In genomic region chr15:33242165-33242564, GRCh38 we compare ENCODE assay signal across 11 cellular contexts. TPM values are rescaled to one million over a fixed set of nuclear protein-coding genes. Genes with fewer than 3 reads are reported as not detected.
DNase-seq lines count a peak whose midpoint lies in the region; FAIRE-seq and TF ChIP-seq lines count a peak whose summit lies in the region.
"Had no signal": no experiment of that assay in that cellular context is flagged by ENCODE, and none has a peak within 500 bp of the region (broad histone marks: within the 10 kb centered on the region; RNA-seq: fewer than 3 reads in every experiment).

No MANE protein-coding gene starts in this region.

- H3K9ac ChIP-seq in H1 (replicated peaks in 1 of 4; ENCODE audit: extremely low read depth in 1 of 4, low read depth in 3 of 4, low read length in 3 of 4): peak overlapping the region in 1 of 4 experiments; percentile 18; a peak in 2 of 7 replicates

- no peak overlapping the region for H2BK15ac ChIP-seq in H1 (ENCODE audit: low read length)

- H3K36me3 ChIP-seq in MG63 (no peaks in the 10 kb centered on the region), H1 (ENCODE audit: control insufficient read depth in 2 of 4, insufficient read depth in 4 of 4, low read length in 3 of 4) (no peaks in the 10 kb centered on the region)

- peak overlapping the region; percentile 25 for H3K27ac Mint-ChIP-seq in progenitor cell of endocrine pancreas

- H3K79me2 ChIP-seq in H1 (ENCODE audit: control insufficient read depth in 1 of 2, insufficient read depth in 2 of 2, low read length in 2 of 2): no peaks in the 10 kb centered on the region

- H3K4me3 ChIP-seq in MG63 (no peak overlapping the region), H1 (ENCODE audit: extremely low read depth in 1 of 4, insufficient read depth in 2 of 4, low read depth in 3 of 4, low read length in 4 of 4) (no peak overlapping the region)

- H3K4me3 Mint-ChIP-seq in progenitor cell of endocrine pancreas (ENCODE audit: low read depth): no peak overlapping the region
- H3K4me3 Mint-ChIP-seq: naive B cell had no signal

- peaks cover 0 to 8% (median 2%) of the 10 kb centered on the region in 4 experiments; a peak in 2 of 7 replicates for H3K4me1 ChIP-seq in H1 (replicated peaks in 1 of 4; ENCODE audit: control insufficient read depth in 3 of 4, insufficient read depth in 4 of 4, low read length in 3 of 4)

- WGBS in H1 (ENCODE audit: extremely low coverage in 1 of 2, insufficient coverage in 1 of 2, insufficient read length in 1 of 2, insufficient replicate concordance in 2 of 2, low coverage in 1 of 2, low lambda C conversion rate in 2 of 2, missing lambda C conversion rate in 1 of 2), 2 experiments: 64% methylated on average over 1 of the region's 1 CpG; no CpG with 5 or more reads in 1 of the 2 experiments

- H3K56ac ChIP-seq in H1 (replicated peaks; ENCODE audit: insufficient read length, low read depth, low read length): no peak overlapping the region

- no peak for TF ChIP-seq RAD21 in H1 (IDR thresholded peaks at IDR 0.05 in 1 of 2, conservative IDR thresholded peaks at IDR 0.05 in 1 of 2; ENCODE audit: low read depth in 2 of 2, low read length in 2 of 2)

- CTCF ChIA-PET in H1 (lab: Charles Lee; ENCODE audit: partially characterized antibody): interaction anchor here (0.6 to 3.7 kb wide), 11 partner anchors 11 to 497 kb away, joined by 3 to 22 read pairs (median 4); no protein-coding TSS in a partner anchor

- peaks cover 15% of the 10 kb centered on the region for H3K27me3 Mint-ChIP-seq in progenitor cell of endocrine pancreas

- H3K9me3 ChIP-seq in MG63 (no peaks in the 10 kb centered on the region), H1 (ENCODE audit: insufficient read depth in 2 of 2, low read depth in 1 of 2, low read length in 1 of 2) (no peaks in the 10 kb centered on the region)

- no peak overlapping the region for H2BK20ac ChIP-seq in H1 (ENCODE audit: low read length)

- H3K36me3 Mint-ChIP-seq in progenitor cell of endocrine pancreas (ENCODE audit: insufficient read depth): no peaks in the 10 kb centered on the region
- H3K36me3 Mint-ChIP-seq: naive B cell had no signal

- no peak overlapping the region for H2AFZ ChIP-seq in H1 (ENCODE audit: low read length)

- no peak overlapping the region for H3K14ac ChIP-seq in H1 (ENCODE audit: insufficient read length)

- H3K27me3 ChIP-seq in MG63 (peaks cover 2% of the 10 kb centered on the region; the same call in 1 of the 2 replicates), H1 (replicated peaks in 1 of 4; ENCODE audit: control insufficient read depth in 3 of 4, extremely low read depth in 1 of 4, insufficient read depth in 3 of 4, low read length in 3 of 4) (no peaks in the 10 kb centered on the region)

- peak in 2 of 3 experiments; percentile 36 to 68 for DNase-seq in NCI-H1417 (lab: John Stamatoyannopoulos, UW)
- no peak for DNase-seq in NCI-H1417 treated with DMSO at 0.1 percent for 48 hours (lab: John Stamatoyannopoulos, UW)
- peak; percentile 5 for DNase-seq in MG63
- no peak for DNase-seq in H1 (ENCODE audit: low read depth in 1 of 2, low spot score in 2 of 2)
- no peak for DNase-seq in progenitor cell of endocrine pancreas (ENCODE audit: low spot score, unreplicated experiment)
- no peak for DNase-seq in effector CD4-positive, alpha-beta T cell
- DNase-seq in COR-L47 (lab: John Stamatoyannopoulos, UW): no peak
- DNase-seq in epidermal melanocyte (ENCODE audit: insufficient read length, low spot score): no peak
- DNase-seq: naive B cell, NCI-H187 had no signal

- H4K5ac ChIP-seq in H1 (ENCODE audit: insufficient read length, low read depth, low read length): no peak overlapping the region

- no peaks in the 10 kb centered on the region for H3K23me2 ChIP-seq in H1 (ENCODE audit: low read depth, low read length)

- H3K18ac ChIP-seq in H1 (ENCODE audit: extremely low read depth, low read length): no peak overlapping the region

- H4K8ac ChIP-seq in H1 (ENCODE audit: extremely low read depth, insufficient read depth, low read length): no peak overlapping the region

- no peak overlapping the region for H2AK5ac ChIP-seq in H1 (ENCODE audit: low read depth, low read length)

- no peak overlapping the region for H3K4ac ChIP-seq in H1 (replicated peaks; ENCODE audit: insufficient read length, low read depth, low read length)

- H3K23ac ChIP-seq in H1 (ENCODE audit: insufficient read length): no peak overlapping the region

- H3K4me1 Mint-ChIP-seq in progenitor cell of endocrine pancreas (ENCODE audit: low read depth): peaks cover 5% of the 10 kb centered on the region
- H3K4me1 Mint-ChIP-seq: naive B cell had no signal

- no peak for TF ChIP-seq CTCF in H1 (IDR thresholded peaks at IDR 0.05; ENCODE audit: control extremely low read depth in 1 of 3, insufficient read depth in 1 of 3, low read depth in 1 of 3, low read length in 3 of 3)
- TF ChIP-seq CTCF in progenitor cell of endocrine pancreas (IDR thresholded peaks at IDR 0.05; ENCODE audit: unreplicated experiment): no peak

- no peak overlapping the region for H2BK5ac ChIP-seq in H1 (ENCODE audit: low read depth, low read length)

- peak overlapping the region in 1 of 2 experiments; percentile 11; a peak in 1 of 4 replicates for H3K4me2 ChIP-seq in H1 (ENCODE audit: insufficient read depth in 1 of 2, low read depth in 2 of 2, low read length in 2 of 2)

- TF ChIP-seq POLR2A in H1 (IDR thresholded peaks at IDR 0.05; ENCODE audit: control extremely low read depth in 1 of 2, low read depth in 2 of 2, low read length in 2 of 2): no peak

- H4K20me1 ChIP-seq in H1 (replicated peaks in 1 of 2; ENCODE audit: control insufficient read depth in 1 of 2, insufficient read depth in 2 of 2, low read length in 2 of 2): no peaks in the 10 kb centered on the region

- H3K9me3 Mint-ChIP-seq in progenitor cell of endocrine pancreas (ENCODE audit: low read depth): no peaks in the 10 kb centered on the region
- H3K9me3 Mint-ChIP-seq: naive B cell had no signal

- no peak for TF ChIP-seq EP300 in H1 (IDR thresholded peaks at IDR 0.05; ENCODE audit: borderline replicate concordance in 1 of 2, low read depth in 2 of 2, low read length in 2 of 2)

- peak overlapping the region; percentile 31 for H3K27ac ChIP-seq in H1 (ENCODE audit: low read depth, low read length)

- 0 out of 2 replicates have a peak overlapping the region, but pooled peaks have one; percentile 6 for H2BK12ac ChIP-seq in H1 (ENCODE audit: low read depth, low read length)

- peak; percentile 7 for FAIRE-seq in H1 (lab: Jason Lieb, UNC)
- FAIRE-seq: endometrium had no signal

- no peak overlapping the region for H2BK120ac ChIP-seq in H1 (replicated peaks; ENCODE audit: low read depth, low read length)

- no peak overlapping the region for H4K91ac ChIP-seq in H1 (replicated peaks; ENCODE audit: insufficient read length, low read length)

- POLR2A ChIA-PET in H1 (lab: Charles Lee; ENCODE audit: partially characterized antibody): no interaction called here

- no peaks in the 10 kb centered on the region for H3K79me1 ChIP-seq in H1 (ENCODE audit: low read depth, low read length)

TF ChIP-seq in H1, 55 proteins besides CTCF, POLR2A, EP300 and RAD21:
- TF ChIP-seq SIX5 (IDR thresholded peaks at IDR 0.05; ENCODE audit: low read depth, low read length): no peak
- TF ChIP-seq TAF7 (optimal IDR thresholded peaks at IDR 0.05; ENCODE audit: borderline replicate concordance, low read depth, low read length): no peak
- TF ChIP-seq ATF2 (IDR thresholded peaks at IDR 0.05; ENCODE audit: low read length): no peak
- no peak for TF ChIP-seq SUZ12 (IDR thresholded peaks at IDR 0.05; ENCODE audit: low read length)
- TF ChIP-seq JUND (IDR thresholded peaks at IDR 0.05; ENCODE audit: low read length): peak; percentile 39; the same call in 1 of the 2 replicates
- TF ChIP-seq TEAD4 (IDR thresholded peaks at IDR 0.05; ENCODE audit: low read depth, low read length): no peak
- no peak for TF ChIP-seq JUN (IDR thresholded peaks at IDR 0.05; ENCODE audit: low read depth, low read length)
- no peak for TF ChIP-seq EGR1 (IDR thresholded peaks at IDR 0.05; ENCODE audit: borderline replicate concordance, low read depth, low read length)

RNA-seq across cellular contexts. Expression of gene FMN1, which starts 47.7 kb away (rescaled TPM):
- 0.25 and 9.0 TPM in 2 replicates for total RNA-seq in MG63 (2014; rRNA removed; shearing (Covaris generic); ENCODE audit: low replicate concordance)
- 2.9 and 3.7 TPM in 2 replicates for total RNA-seq in H1 (2021; fragmentation: NEBNext Ultra II Directional; extraction: Animal tissue kit (Norgen Biotek cat#: 25700))
- 0.24 and 0.27 TPM in 2 replicates for polyA plus RNA-seq in H1 (2011; rRNA removed)
- 0.39 TPM for polyA plus RNA-seq in H1 (2011; cell fraction: cytosol; rRNA removed)
- 1.7 TPM for polyA plus RNA-seq in H1 (2011; cell fraction: nucleus; rRNA removed)
- 0.81 to 1.4 TPM (median 0.90 TPM) in 4 replicates for polyA plus RNA-seq in H1 (2012, experiment 1 of 2)
- polyA plus RNA-seq in H1 (2012, experiment 2 of 2): 0.04 TPM
- 1.3 TPM for polyA plus RNA-seq in H1 (2013, experiment 1 of 2)
- 1.1 TPM for polyA plus RNA-seq in H1 (2013, experiment 2 of 2)
- polyA minus RNA-seq in H1 (2011; rRNA and poly(A)+ RNA removed): 2.3 and 2.8 TPM in 2 replicates
- polyA minus RNA-seq in H1 (2011; cell fraction: cytosol; rRNA and poly(A)+ RNA removed): 1.2 TPM
- polyA minus RNA-seq in H1 (2011; cell fraction: nucleus; rRNA and poly(A)+ RNA removed): 9.4 TPM
- 0.41 and 1.2 TPM in 2 replicates for total RNA-seq in progenitor cell of endocrine pancreas

Comparison
In these comparisons a context has a peak if more than half of its experiments do, and no peak if none do; other contexts are left out.
1. DNase-seq: peak in NCI-H1417 (2 of 3) and MG63 (single experiment); none in NCI-H1417 treated with DMSO at 0.1 percent for 48 hours (single experiment), H1 (0 of 2), progenitor cell of endocrine pancreas (single experiment), effector CD4-positive, alpha-beta T cell (single experiment), COR-L47 (single experiment) and epidermal melanocyte (single experiment).